In the genomic region with DNA sequence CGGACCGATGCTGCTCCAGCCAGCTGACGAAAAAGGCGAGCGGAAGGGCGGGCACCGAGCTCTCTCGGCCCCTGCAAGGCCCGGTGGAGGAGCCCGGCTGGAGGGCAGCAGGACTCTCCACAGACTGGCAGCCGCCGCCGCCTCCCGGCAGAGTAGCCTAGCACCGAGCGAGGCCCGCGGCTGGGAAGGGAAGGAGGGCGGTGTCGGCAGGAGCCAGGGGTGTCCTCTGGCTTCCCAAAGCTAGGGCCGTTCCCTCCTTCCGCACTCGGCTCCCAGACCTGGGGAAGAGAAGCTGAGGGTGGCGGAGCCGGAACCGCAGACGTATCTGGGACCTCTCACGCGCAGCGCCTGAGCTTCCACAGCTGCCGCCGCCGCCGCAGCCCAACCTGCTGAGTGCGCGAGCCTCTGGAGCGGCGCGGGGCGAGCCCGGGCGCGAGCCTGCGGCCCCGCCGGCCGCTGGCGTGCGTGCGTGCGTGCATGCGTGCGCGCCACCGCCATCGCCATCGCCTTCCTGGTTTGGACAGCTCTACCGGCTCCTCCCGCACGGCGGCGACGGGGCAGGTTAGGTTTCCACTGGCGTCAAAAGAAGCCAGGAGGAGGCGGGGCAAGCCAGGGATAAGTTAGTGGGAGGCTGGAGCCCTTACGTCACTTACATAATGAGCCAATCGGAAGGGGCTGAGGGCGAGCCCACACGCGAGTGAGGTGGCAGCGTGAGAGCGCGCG, we compare ENCODE assay signal across 8 cellular contexts. TPM values are rescaled to one million over a fixed set of nuclear protein-coding genes. Genes with fewer than 3 reads are reported as not detected.
A peak's percentile ranks its signal among the peaks of the same experiment; 100 is the strongest.
DNase-seq lines count a peak whose midpoint lies in the region; ATAC-seq and TF ChIP-seq lines count a peak whose summit lies in the region.

A gene (minus strand): TSS at position 395 of the 723 bp plus-strand sequence. CDS start 439 bp downstream, outside the sequence.

- H3K27me3 ChIP-seq in BJ (ENCODE audit: control insufficient read depth, insufficient read depth, low read length), result no peaks in the 10 kb centered on the region
- no peaks in the 10 kb centered on the region for H3K27me3 ChIP-seq in kidney epithelial cell (ENCODE audit: control insufficient read depth, insufficient read depth, low read length)

- peak; percentile 91 for ATAC-seq in HG03442 (IDR thresholded peaks at IDR 0.05; ENCODE audit: unreplicated experiment)

- peaks cover 3% of the 10 kb centered on the region for H3K36me3 Mint-ChIP-seq in chondrocyte (ENCODE audit: low read depth)

- H3K36me3 ChIP-seq in BJ (ENCODE audit: control insufficient read depth, insufficient read depth, low read length) (no peaks in the 10 kb centered on the region), kidney epithelial cell (ENCODE audit: control insufficient read depth, insufficient read depth, low read length) (no peaks in the 10 kb centered on the region)

- peaks cover 32% of the 10 kb centered on the region for H3K4me1 Mint-ChIP-seq in chondrocyte (ENCODE audit: low read depth)

- H3K4me3 Mint-ChIP-seq in chondrocyte (ENCODE audit: unreplicated experiment), result peak within 1 kb of the TSS; percentile 96

- POLR2A ChIA-PET in BJ (lab: Charles Lee), result interaction anchor here (1.0 to 1.8 kb wide), 2 partner anchors 19 to 454 kb away, joined by 3 to 11 read pairs; no protein-coding TSS in a partner anchor

- peak; percentile 36 for TF ChIP-seq CTCF in BJ (IDR thresholded peaks at IDR 0.05; ENCODE audit: insufficient read depth, low read depth, low read length)
- peak; percentile 53 for TF ChIP-seq CTCF in chondrocyte (IDR thresholded peaks at IDR 0.05)
- no peak for TF ChIP-seq CTCF in kidney epithelial cell (IDR thresholded peaks at IDR 0.05; ENCODE audit: insufficient read depth, low read length, poor library complexity, severe bottlenecking)

- H3K27me3 Mint-ChIP-seq in chondrocyte (ENCODE audit: low read depth), result no peaks in the 10 kb centered on the region

- CTCF ChIA-PET in BJ (lab: Yijun Ruan, JAX), result interaction anchor here (1.2 to 2.0 kb wide), 2 partner anchors 18 to 99 kb away, joined by 4 to 10 read pairs; no protein-coding TSS in a partner anchor

- no peaks in the 10 kb centered on the region for H3K9me3 Mint-ChIP-seq in chondrocyte (ENCODE audit: low read depth)

- H3K4me3 ChIP-seq in BJ (ENCODE audit: low read depth, low read length) (peak within 1 kb of the TSS; percentile 92), kidney epithelial cell (ENCODE audit: low read depth, low read length) (peak within 1 kb of the TSS; percentile 84)

- DNase-seq in BJ (ENCODE audit: low read depth) (peak; percentile 98), GM19238 (ENCODE audit: insufficient read length, low spot score) (peak; percentile 96), NCI-H510A treated with DMSO at 0.1 percent for 48 hours (lab: John Stamatoyannopoulos, UW) (peak; percentile 96), chondrocyte (ENCODE audit: low spot score) (peak; percentile 100), kidney epithelial cell (ENCODE audit: low read depth) (peak; percentile 97)
- peak; percentile 99 for DNase-seq in activated CD4-positive, alpha-beta T cell treated with anti-CD3 and anti-CD28 coated beads for 24 hours (ENCODE audit: low read depth in 2 of 2)
- DNase-seq in stimulated activated CD4-positive, alpha-beta T cell treated with anti-CD3 and anti-CD28 coated beads, Interleukin-15, amount 100 ng/mL, for 48 hours (ENCODE audit: low read depth in 2 of 2), result peak; percentile 99 to 100

- H3K27ac Mint-ChIP-seq in chondrocyte (ENCODE audit: unreplicated experiment), result peak within 1 kb of the TSS; percentile 98

RNA-seq across cellular contexts. Expression of the gene that starts here (rescaled TPM):
- polyA plus RNA-seq in BJ (2011; rRNA removed), result 73.5 and 105 TPM in 2 replicates
- 50.1 and 51.5 TPM in 2 replicates for polyA minus RNA-seq in BJ (2011; rRNA and poly(A)+ RNA removed)
- total RNA-seq in chondrocyte, result 173 to 188 TPM (median 185 TPM) in 3 replicates
- 120 and 181 TPM in 2 replicates for total RNA-seq in kidney epithelial cell

Comparison
In these comparisons a context has a peak if more than half of its experiments do, and no peak if none do; other contexts are left out.
1. Peak in every context shown above with its lines: DNase-seq, ATAC-seq and H3K4me3 ChIP-seq.